Comparison of ENCODE assay signal across 9 cellular contexts in genomic region chr5:136053336-136054121, GRCh38. TPM values are rescaled to one million over a fixed set of nuclear protein-coding genes. Genes with fewer than 3 reads are reported as not detected.
DNase-seq lines count a peak whose midpoint lies in the region; ATAC-seq and TF ChIP-seq lines count a peak whose summit lies in the region.
"Had no signal": no experiment of that assay in that cellular context is flagged by ENCODE, and none has a peak within 500 bp of the region (broad histone marks: within the 10 kb centered on the region; RNA-seq: fewer than 3 reads in every experiment).

No MANE protein-coding gene starts in this region.

- POLR2A ChIA-PET in HEK293 (lab: Yijun Ruan, JAX), result interaction anchor here (0.6 to 1.4 kb wide), 3 partner anchors 9 to 1899 kb away, joined by 3 to 5 read pairs (median 4); no protein-coding TSS in a partner anchor

- ATAC-seq in stimulated activated naive B cell treated with anti-CD40 and anti-IgM and Interleukin-4, amounts not matched to agents 10 μg/mL and 1 μg/mL and 100 μg/mL, for 72 hours (replicated peaks), result no peak
- no peak for ATAC-seq in GM18858 (IDR thresholded peaks at IDR 0.05; ENCODE audit: unreplicated experiment)
- no peak for ATAC-seq in HG03159 (IDR thresholded peaks at IDR 0.05; ENCODE audit: unreplicated experiment)
- ATAC-seq: activated CD8-positive, alpha-beta T cell treated with anti-CD3 and anti-CD28 coated beads for 36 hours had no signal

- H3K4me1 ChIP-seq in HEK293 (ENCODE audit: control insufficient read depth, insufficient read depth, low read length), result peaks cover 15% of the 10 kb centered on the region
- no peaks in the 10 kb centered on the region for H3K4me1 ChIP-seq in adrenal gland (replicated peaks in 1 of 2)
- peaks cover 0 to 23% of the 10 kb centered on the region in 2 donors for H3K4me1 ChIP-seq in right atrium auricular region

- no peaks in the 10 kb centered on the region for H3K36me3 Mint-ChIP-seq in stimulated activated naive B cell treated with anti-CD40 and anti-IgM and Interleukin-4, amounts not matched to agents 10 μg/mL and 1 μg/mL and 100 μg/mL, for 72 hours

- H3K27ac ChIP-seq in HEK293 (ENCODE audit: extremely low read depth, low read depth, low read length), result no peak overlapping the region
- H3K27ac ChIP-seq in adrenal gland, result peak overlapping the region in 2 of 5 donors; percentile 30 to 52
- peak overlapping the region; percentile 42 to 55 for H3K27ac ChIP-seq in right atrium auricular region

- no peaks in the 10 kb centered on the region for H3K27me3 Mint-ChIP-seq in stimulated activated naive B cell treated with anti-CD40 and anti-IgM and Interleukin-4, amounts not matched to agents 10 μg/mL and 1 μg/mL and 100 μg/mL, for 72 hours
- H3K27me3 Mint-ChIP-seq: activated CD8-positive, alpha-beta T cell treated with anti-CD3 and anti-CD28 coated beads for 36 hours had no signal

- peak overlapping the region; percentile 21 for H3K27ac Mint-ChIP-seq in stimulated activated naive B cell treated with anti-CD40 and anti-IgM and Interleukin-4, amounts not matched to agents 10 μg/mL and 1 μg/mL and 100 μg/mL, for 72 hours
- H3K27ac Mint-ChIP-seq: activated CD8-positive, alpha-beta T cell treated with anti-CD3 and anti-CD28 coated beads for 36 hours had no signal

- H3K27me3 ChIP-seq in adrenal gland (no peaks in the 10 kb centered on the region), right atrium auricular region (no peaks in the 10 kb centered on the region)

- DNase-seq in adrenal gland (peak in 4 of 7 donors; percentile 25 to 63 (median 33)), right atrium auricular region (ENCODE audit: low spot score) (peak; percentile 87), NCI-H1436 (lab: John Stamatoyannopoulos, UW) (no peak)
- DNase-seq in stimulated activated naive B cell treated with anti-CD40 and anti-IgM and Interleukin-4, amounts not matched to agents 10 μg/mL and 1 μg/mL and 100 μg/mL, for 72 hours, result no peak
- no peak for DNase-seq in stimulated activated CD4-positive, alpha-beta T cell treated with anti-CD3 and anti-CD28 coated beads, Interleukin-15, amount 100 ng/mL, for 24 hours
- DNase-seq: activated CD8-positive, alpha-beta T cell treated with anti-CD3 and anti-CD28 coated beads for 36 hours had no signal

- intact Hi-C loops in adrenal gland (cut with DNase I), result no loop called here

- TF ChIP-seq POLR2A in adrenal gland (IDR thresholded peaks at IDR 0.05), result no peak

- H3K4me3 ChIP-seq in HEK293 (ENCODE audit: low read depth, low read length), result no peak overlapping the region
- H3K4me3 ChIP-seq in adrenal gland, result no peak overlapping the region
- no peak overlapping the region for H3K4me3 ChIP-seq in right atrium auricular region

- no peaks in the 10 kb centered on the region for H3K4me1 Mint-ChIP-seq in stimulated activated naive B cell treated with anti-CD40 and anti-IgM and Interleukin-4, amounts not matched to agents 10 μg/mL and 1 μg/mL and 100 μg/mL, for 72 hours

- TF ChIP-seq CTCF in HEK293 (tag by site-specific recombination; IDR thresholded peaks at IDR 0.05) (no peak), adrenal gland (IDR thresholded peaks at IDR 0.05) (no peak), right atrium auricular region (IDR thresholded peaks at IDR 0.05) (no peak)

- H3K36me3 ChIP-seq in HEK293 (ENCODE audit: control insufficient read depth in 2 of 2, insufficient read depth in 1 of 2, low read length in 2 of 2) (no peaks in the 10 kb centered on the region), adrenal gland (replicated peaks in 1 of 2) (peaks cover 0 to 34% of the 10 kb centered on the region in 2 donors), right atrium auricular region (no peaks in the 10 kb centered on the region)

- CTCF ChIA-PET in HEK293 (lab: Yijun Ruan, JAX), result interaction anchor here (0.6 to 4.3 kb wide), 8 partner anchors 8 to 417 kb away, joined by 3 to 19 read pairs (median 4); no protein-coding TSS in a partner anchor

- no peaks in the 10 kb centered on the region for H3K9me3 Mint-ChIP-seq in stimulated activated naive B cell treated with anti-CD40 and anti-IgM and Interleukin-4, amounts not matched to agents 10 μg/mL and 1 μg/mL and 100 μg/mL, for 72 hours
- H3K9me3 Mint-ChIP-seq: activated CD8-positive, alpha-beta T cell treated with anti-CD3 and anti-CD28 coated beads for 36 hours had no signal

- 63 to 78% (median 74%) methylated on average over 6 of the region's 6 CpGs for WGBS in adrenal gland, 4 donors

- H3K9me3 ChIP-seq in HEK293 (ENCODE audit: control insufficient read depth, insufficient read depth, low read depth, low read length) (no peaks in the 10 kb centered on the region), adrenal gland (replicated peaks in 1 of 3) (no peaks in the 10 kb centered on the region), right atrium auricular region (no peaks in the 10 kb centered on the region)

- no peak overlapping the region for H3K4me3 Mint-ChIP-seq in stimulated activated naive B cell treated with anti-CD40 and anti-IgM and Interleukin-4, amounts not matched to agents 10 μg/mL and 1 μg/mL and 100 μg/mL, for 72 hours
- H3K4me3 Mint-ChIP-seq: activated CD8-positive, alpha-beta T cell treated with anti-CD3 and anti-CD28 coated beads for 36 hours had no signal

TF ChIP-seq in HEK293, 187 proteins besides CTCF, POLR2A, EP300 and RAD21 (continues in another document):
- TF ChIP-seq ZNF645 (tag by site-specific recombination; IDR thresholded peaks at IDR 0.05) (no peak), ZNF561 (tag by site-specific recombination; IDR thresholded peaks at IDR 0.05; ENCODE audit: borderline replicate concordance) (no peak), ZSCAN23 (tag by site-specific recombination; IDR thresholded peaks at IDR 0.05) (no peak), ZNF692 (tag by site-specific recombination; IDR thresholded peaks at IDR 0.05) (peak; percentile 99), KLF10 (tag by site-specific recombination; IDR thresholded peaks at IDR 0.05) (no peak), ZNF544 (tag by site-specific recombination; IDR thresholded peaks at IDR 0.05) (no peak), EGR2 (tag by site-specific recombination; IDR thresholded peaks at IDR 0.05; ENCODE audit: low read depth) (no peak), PATZ1 (tag by site-specific recombination; IDR thresholded peaks at IDR 0.05) (peak; percentile 54; the same call in 1 of the 2 replicates), ZNF121 (tag by site-specific recombination; IDR thresholded peaks at IDR 0.05) (no peak), ZNF274 (IDR thresholded peaks at IDR 0.05; ENCODE audit: low read length) (no peak), ZNF274 (tag by site-specific recombination; IDR thresholded peaks at IDR 0.05; ENCODE audit: borderline replicate concordance) (no peak), HOXC10 (CRISPR knock-in tag; IDR thresholded peaks at IDR 0.05) (no peak), ZNF449 (tag by site-specific recombination; IDR thresholded peaks at IDR 0.05) (no peak), ZNF140 (tag by site-specific recombination; IDR thresholded peaks at IDR 0.05) (no peak)

RNA-seq across cellular contexts. Expression of gene TGFBI, which starts 24.7 kb away (rescaled TPM):
- total RNA-seq in adrenal gland, result 100 to 1,000 TPM in 5 of 8 donors, 10 to 100 TPM in 3; 48.4 to 200 (median 123) TPM
- 100 to 1,000 TPM in 2 of 3 donors, 10 to 100 TPM in 1; 42.9 to 126 (median 103) TPM for polyA plus RNA-seq in adrenal gland
- 10 to 100 TPM; 30.4 to 65.0 TPM for total RNA-seq in right atrium auricular region
- total RNA-seq: activated CD8-positive, alpha-beta T cell treated with anti-CD3 and anti-CD28 coated beads for 36 hours had no signal

Comparison
In these comparisons a context has a peak if more than half of its experiments do, and no peak if none do; other contexts are left out.
1. DNase-seq: peak in adrenal gland (4 of 7) and right atrium auricular region (single experiment); none in stimulated activated naive B cell treated with anti-CD40 and anti-IgM and Interleukin-4, amounts not matched to agents 10 μg/mL and 1 μg/mL and 100 μg/mL, for 72 hours (single experiment), stimulated activated CD4-positive, alpha-beta T cell treated with anti-CD3 and anti-CD28 coated beads, Interleukin-15, amount 100 ng/mL, for 24 hours (single experiment) and NCI-H1436 (single experiment).